In the genomic region with DNA sequence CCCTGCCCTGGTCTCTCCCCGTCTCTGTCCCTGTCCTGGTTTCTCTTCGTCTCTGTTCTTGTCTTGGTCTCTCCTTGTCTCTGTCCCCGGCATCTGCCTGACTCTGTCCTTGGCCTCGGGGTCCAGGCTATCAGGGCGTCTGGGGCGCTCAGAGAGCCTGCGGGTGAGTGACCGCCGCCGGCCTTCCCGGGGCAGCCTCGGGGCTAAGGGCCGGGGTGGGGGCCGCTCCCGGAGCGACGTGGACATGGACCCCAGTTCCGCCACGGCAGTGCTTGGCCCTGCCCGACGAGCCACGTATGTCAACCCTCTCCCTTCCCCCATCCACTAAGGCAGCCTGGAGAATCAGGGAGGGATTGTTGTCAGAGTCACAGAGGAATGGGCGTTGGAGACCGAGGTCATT, we compare ENCODE assay signal across 27 cellular contexts. TPM values are rescaled to one million over a fixed set of nuclear protein-coding genes. Genes with fewer than 3 reads are reported as not detected.
DNase-seq lines count a peak whose midpoint lies in the region; ATAC-seq and TF ChIP-seq lines count a peak whose summit lies in the region.
"Had no signal": no experiment of that assay in that cellular context is flagged by ENCODE, and none has a peak within 500 bp of the region (broad histone marks: within the 10 kb centered on the region; RNA-seq: fewer than 3 reads in every experiment).

No MANE protein-coding gene starts in this region.

- H3K27ac ChIP-seq in mammary epithelial cell (ENCODE audit: insufficient read depth, low read depth, low read length) (no peak overlapping the region), SJCRH30 (no peak overlapping the region)
- H3K27ac ChIP-seq: breast epithelium, coronary artery, HL-60, pancreas had no signal

- peaks cover 4% of the 10 kb centered on the region for H3K36me3 ChIP-seq in Caco-2 (ENCODE audit: control insufficient read depth, insufficient read depth, low read length)
- peaks cover 13% of the 10 kb centered on the region for H3K36me3 ChIP-seq in mammary epithelial cell (ENCODE audit: insufficient read depth, low read length)
- peaks cover 38% of the 10 kb centered on the region for H3K36me3 ChIP-seq in SJCRH30

- DNase-seq in activated CD4-positive, alpha-beta T cell treated with anti-CD3 and anti-CD28 coated beads, Interleukin-2, amount 10 ng/mL, durations not matched to agents 7 days and 5 days, result no peak
- no peak for DNase-seq in activated CD4-positive, alpha-beta T cell treated with anti-CD3 and anti-CD28 coated beads for 48 hours
- no peak for DNase-seq in Caco-2
- DNase-seq in naive thymus-derived CD8-positive, alpha-beta T cell, result no peak
- no peak for DNase-seq in mammary epithelial cell
- no peak for DNase-seq in SJCRH30
- DNase-seq: activated CD4-positive, alpha-beta T cell treated with anti-CD3 and anti-CD28 coated beads for 4 hours; NCI-H1092 treated with DMSO at 0.1 percent for 48 hours; NCI-H1930; OCI-M1; pancreas; SHP77 treated with DMSO at 0.1 percent for 48 hours; stimulated activated CD8-positive, alpha-beta memory T cell treated with anti-CD3 and anti-CD28 coated beads, Interleukin-4, amount 100 ng/mL, for 48 hours; T-helper 1 cell had no signal

- H3K4me1 ChIP-seq in Caco-2 (peaks cover 5% of the 10 kb centered on the region; the same call in 1 of the 2 replicates), mammary epithelial cell (ENCODE audit: insufficient read depth, low read length) (no peaks in the 10 kb centered on the region), SJCRH30 (no peaks in the 10 kb centered on the region)
- H3K4me1 ChIP-seq: breast epithelium, pancreas had no signal

- no peak overlapping the region for H2AFZ ChIP-seq in mammary epithelial cell (ENCODE audit: low read depth, low read length)

- H3K36me3 Mint-ChIP-seq in activated CD4-positive, alpha-beta T cell treated with anti-CD3 and anti-CD28 coated beads, Interleukin-2, amount 10 ng/mL, durations not matched to agents 7 days and 5 days (ENCODE audit: low read depth), result peaks cover 64% of the 10 kb centered on the region
- peaks cover 36% of the 10 kb centered on the region for H3K36me3 Mint-ChIP-seq in Caco-2 (ENCODE audit: insufficient read depth, unreplicated experiment)
- peaks cover 9% of the 10 kb centered on the region for H3K36me3 Mint-ChIP-seq in activated naive CD8-positive, alpha-beta T cell
- peaks cover 4 to 90% (median 26%) of the 10 kb centered on the region in 3 donors for H3K36me3 Mint-ChIP-seq in naive thymus-derived CD8-positive, alpha-beta T cell

- H3K27ac Mint-ChIP-seq in activated CD4-positive, alpha-beta T cell treated with anti-CD3 and anti-CD28 coated beads, Interleukin-2, amount 10 ng/mL, durations not matched to agents 7 days and 5 days, result peak overlapping the region; percentile 74
- no peak overlapping the region for H3K27ac Mint-ChIP-seq in Caco-2 (ENCODE audit: unreplicated experiment)
- peak overlapping the region; percentile 77 for H3K27ac Mint-ChIP-seq in activated naive CD8-positive, alpha-beta T cell
- H3K27ac Mint-ChIP-seq in naive thymus-derived CD8-positive, alpha-beta T cell, result peak overlapping the region; percentile 47 to 96 (median 82)

- H3K4me3 ChIP-seq in Caco-2 (ENCODE audit: low read depth, low read length) (no peak overlapping the region), mammary epithelial cell (replicated peaks in 1 of 3; ENCODE audit: insufficient read depth in 1 of 3, low read depth in 2 of 3, low read length in 3 of 3) (no peak overlapping the region), SJCRH30 (no peak overlapping the region)
- H3K4me3 ChIP-seq: breast epithelium, coronary artery, lung, pancreas had no signal

- no peaks in the 10 kb centered on the region for H3K27me3 Mint-ChIP-seq in activated CD4-positive, alpha-beta T cell treated with anti-CD3 and anti-CD28 coated beads, Interleukin-2, amount 10 ng/mL, durations not matched to agents 7 days and 5 days
- H3K27me3 Mint-ChIP-seq in Caco-2 (ENCODE audit: insufficient read depth, unreplicated experiment), result no peaks in the 10 kb centered on the region
- no peaks in the 10 kb centered on the region for H3K27me3 Mint-ChIP-seq in activated naive CD8-positive, alpha-beta T cell
- no peaks in the 10 kb centered on the region for H3K27me3 Mint-ChIP-seq in naive thymus-derived CD8-positive, alpha-beta T cell

- BruUV-seq in Caco-2 (replicated peaks; lab: Mats Ljungman, UMichigan) (TSS peak; percentile 33), mammary epithelial cell (replicated peaks; lab: Mats Ljungman, UMichigan) (no TSS peak)

- intact Hi-C loops in Caco-2 (cut with micrococcal nuclease; ENCODE audit: unreplicated experiment), result no loop called here
- intact Hi-C loops in mammary epithelial cell (cut with micrococcal nuclease), result no loop called here

- in situ Hi-C loops in mammary epithelial cell (cut with MboI; ENCODE audit: low sequenced_read_pairs in 2 of 2), result no loop called here

- peaks cover 2% of the 10 kb centered on the region for H4K20me1 ChIP-seq in mammary epithelial cell (ENCODE audit: insufficient read depth, low read length)

- H3K9me3 Mint-ChIP-seq in activated CD4-positive, alpha-beta T cell treated with anti-CD3 and anti-CD28 coated beads, Interleukin-2, amount 10 ng/mL, durations not matched to agents 7 days and 5 days, result no peaks in the 10 kb centered on the region
- no peaks in the 10 kb centered on the region for H3K9me3 Mint-ChIP-seq in Caco-2 (ENCODE audit: unreplicated experiment)
- no peaks in the 10 kb centered on the region for H3K9me3 Mint-ChIP-seq in activated naive CD8-positive, alpha-beta T cell (ENCODE audit: low read depth)
- H3K9me3 Mint-ChIP-seq in naive thymus-derived CD8-positive, alpha-beta T cell, result no peaks in the 10 kb centered on the region

- TF ChIP-seq CTCF in Caco-2 (IDR thresholded peaks at IDR 0.05; ENCODE audit: insufficient read depth in 1 of 2, low read depth in 1 of 2, low read length in 1 of 2, severe bottlenecking in 1 of 2, unreplicated experiment in 1 of 2) (no peak), mammary epithelial cell (conservative IDR thresholded peaks at IDR 0.05 in 1 of 2, IDR thresholded peaks at IDR 0.05 in 1 of 2; ENCODE audit: extremely low read depth in 1 of 2, insufficient read depth in 1 of 2, low read depth in 1 of 2, low read length in 2 of 2) (no peak)

- no peak overlapping the region for H3K9ac ChIP-seq in mammary epithelial cell (ENCODE audit: insufficient read depth, low read length)

- no peak for ATAC-seq in naive thymus-derived CD8-positive, alpha-beta T cell
- no peak for ATAC-seq in GM18861 (IDR thresholded peaks at IDR 0.05; ENCODE audit: unreplicated experiment)
- ATAC-seq: pancreas, sciatic nerve had no signal

- H3K4me3 Mint-ChIP-seq in activated CD4-positive, alpha-beta T cell treated with anti-CD3 and anti-CD28 coated beads, Interleukin-2, amount 10 ng/mL, durations not matched to agents 7 days and 5 days, result no peak overlapping the region
- H3K4me3 Mint-ChIP-seq in Caco-2 (ENCODE audit: unreplicated experiment), result no peak overlapping the region
- H3K4me3 Mint-ChIP-seq in activated naive CD8-positive, alpha-beta T cell, result no peak overlapping the region
- H3K4me3 Mint-ChIP-seq in naive thymus-derived CD8-positive, alpha-beta T cell, result peak overlapping the region in 7 of 10 donors; percentile 7 to 69 (median 56)

- peaks cover 26% of the 10 kb centered on the region for H3K4me1 Mint-ChIP-seq in activated CD4-positive, alpha-beta T cell treated with anti-CD3 and anti-CD28 coated beads, Interleukin-2, amount 10 ng/mL, durations not matched to agents 7 days and 5 days
- H3K4me1 Mint-ChIP-seq in Caco-2 (ENCODE audit: low read depth, unreplicated experiment), result peaks cover 7% of the 10 kb centered on the region
- H3K4me1 Mint-ChIP-seq in activated naive CD8-positive, alpha-beta T cell (ENCODE audit: low read depth), result peaks cover 64% of the 10 kb centered on the region
- peaks cover 30 to 73% (median 64%) of the 10 kb centered on the region in 4 donors for H3K4me1 Mint-ChIP-seq in naive thymus-derived CD8-positive, alpha-beta T cell

- 97% methylated on average over 13 of the region's 24 CpGs for WGBS in mammary epithelial cell (ENCODE audit: low coverage, missing lambda C conversion rate)

- H3K9me3 ChIP-seq in Caco-2 (no peaks in the 10 kb centered on the region), mammary epithelial cell (replicated peaks; ENCODE audit: insufficient read depth, low read length) (no peaks in the 10 kb centered on the region), SJCRH30 (replicated peaks) (no peaks in the 10 kb centered on the region)
- H3K9me3 ChIP-seq: breast epithelium, pancreas had no signal

- no peak overlapping the region for H3K4me2 ChIP-seq in mammary epithelial cell (ENCODE audit: insufficient read depth, low read depth, low read length)

- no peaks in the 10 kb centered on the region for H3K79me2 ChIP-seq in mammary epithelial cell (ENCODE audit: insufficient read depth, low read length)

- H3K27me3 ChIP-seq in Caco-2 (replicated peaks; ENCODE audit: control insufficient read depth, insufficient read depth, low read length) (no peaks in the 10 kb centered on the region), mammary epithelial cell (ENCODE audit: insufficient read depth, low read length) (no peaks in the 10 kb centered on the region), SJCRH30 (no peaks in the 10 kb centered on the region)
- H3K27me3 ChIP-seq: breast epithelium, pancreas had no signal

- CTCF ChIA-PET in activated CD4-positive, alpha-beta T cell treated with anti-CD3 and anti-CD28 coated beads, Interleukin-2, amount 10 ng/mL, durations not matched to agents 7 days and 5 days (lab: Charles Lee), result no interaction called here
- CTCF ChIA-PET in Caco-2 (lab: Charles Lee), result interaction anchor here (0.7 to 0.9 kb wide), 2 partner anchors 30 to 37 kb away, joined by 4 read pairs; a partner anchor contains a TSS
- CTCF ChIA-PET in mammary epithelial cell (lab: Charles Lee; ENCODE audit: low non-redundant PET), result no interaction called here

- dilution Hi-C loops in mammary epithelial cell (cut with HindIII; ENCODE audit: low sequenced_read_pairs), result no loop called here

- POLR2A ChIA-PET in activated CD4-positive, alpha-beta T cell treated with anti-CD3 and anti-CD28 coated beads, Interleukin-2, amount 10 ng/mL, durations not matched to agents 7 days and 5 days (lab: Charles Lee), result no interaction called here
- POLR2A ChIA-PET in Caco-2 (lab: Charles Lee), result no interaction called here
- POLR2A ChIA-PET in naive thymus-derived CD8-positive, alpha-beta T cell (lab: Charles Lee), result interaction anchor here (0.8 to 15.2 kb wide), 8 partner anchors 10 to 38 kb away, joined by 3 to 465 read pairs (median 6); a partner anchor contains a TSS

RNA-seq across cellular contexts. Expression of a gene that starts 14.8 kb away (rescaled TPM):
- 100 to 1,000 TPM; 663 to 761 TPM for total RNA-seq in activated CD4-positive, alpha-beta T cell treated with anti-CD3 and anti-CD28 coated beads, Interleukin-2, amount 10 ng/mL, durations not matched to agents 7 days and 5 days
- total RNA-seq in Caco-2 (2022) (60.2 and 63.5 TPM in 2 replicates), mammary epithelial cell (100 to 1,000 TPM in 1 of 2 donors, 10 to 100 TPM in 1; 45.5 to 121 TPM)
- 1,000 to 10,000 TPM; 1,211 to 1,239 TPM for total RNA-seq in naive thymus-derived CD8-positive, alpha-beta T cell
- polyA plus RNA-seq in naive thymus-derived CD8-positive, alpha-beta T cell, result 100 to 1,000 TPM; 161 to 346 (median 211) TPM
- 76.4 TPM for polyA plus RNA-seq in mammary epithelial cell
- 53.0 TPM for polyA minus RNA-seq in mammary epithelial cell
- 52.4 and 53.8 TPM in 2 replicates for total RNA-seq in SJCRH30 (2014; rRNA removed; shearing (Covaris generic))

RNA-seq across cellular contexts. Expression of a gene that starts 20.7 kb away (rescaled TPM):
- 1 to 10 TPM; 2.9 to 4.7 TPM for total RNA-seq in activated CD4-positive, alpha-beta T cell treated with anti-CD3 and anti-CD28 coated beads, Interleukin-2, amount 10 ng/mL, durations not matched to agents 7 days and 5 days
- total RNA-seq in Caco-2 (2022) (0.82 TPM in 1 of 2 replicates, not detected in the other), mammary epithelial cell (under 1 TPM in 1 of 2 donors, not detected in 1; 0.40 TPM)
- 10 to 100 TPM; 48.6 to 51.0 TPM for total RNA-seq in naive thymus-derived CD8-positive, alpha-beta T cell
- 10 to 100 TPM; 54.9 to 88.2 (median 85.1) TPM for polyA plus RNA-seq in naive thymus-derived CD8-positive, alpha-beta T cell
- 0.08 TPM for polyA plus RNA-seq in mammary epithelial cell
- not detected for polyA minus RNA-seq in mammary epithelial cell
- total RNA-seq in SJCRH30 (2014; rRNA removed; shearing (Covaris generic)), result 0.61 TPM in 1 of 2 replicates, not detected in the other
- total RNA-seq: A172, H4, kidney epithelial cell had no signal

RNA-seq across cellular contexts. Expression of a gene that starts 30.4 kb away (rescaled TPM):
- total RNA-seq in activated CD4-positive, alpha-beta T cell treated with anti-CD3 and anti-CD28 coated beads, Interleukin-2, amount 10 ng/mL, durations not matched to agents 7 days and 5 days, result 1 to 10 TPM; 1.5 to 1.6 TPM
- total RNA-seq in Caco-2 (2022), result 0.23 and 0.49 TPM in 2 replicates
- 1 to 10 TPM; 7.5 to 8.1 TPM for total RNA-seq in naive thymus-derived CD8-positive, alpha-beta T cell
- not detected for polyA plus RNA-seq in naive thymus-derived CD8-positive, alpha-beta T cell
- total RNA-seq in mammary epithelial cell, result not detected
- polyA plus RNA-seq in mammary epithelial cell, result 0.03 TPM
- not detected for polyA minus RNA-seq in mammary epithelial cell
- total RNA-seq in SJCRH30 (2014; rRNA removed; shearing (Covaris generic)), result not detected in 2 replicates
- total RNA-seq: glomerular endothelial cell, H4, kidney epithelial cell, myocyte had no signal

RNA-seq across cellular contexts. Expression of a gene that starts 37.8 kb away (rescaled TPM):
- 1,000 to 10,000 TPM; 2,679 to 3,011 TPM for total RNA-seq in activated CD4-positive, alpha-beta T cell treated with anti-CD3 and anti-CD28 coated beads, Interleukin-2, amount 10 ng/mL, durations not matched to agents 7 days and 5 days
- total RNA-seq in Caco-2 (2022) (3,297 and 3,418 TPM in 2 replicates), mammary epithelial cell (1,000 to 10,000 TPM in 1 of 2 donors, 100 to 1,000 TPM in 1; 530 to 2,153 TPM)
- total RNA-seq in naive thymus-derived CD8-positive, alpha-beta T cell, result 1,000 to 10,000 TPM; 3,479 to 3,513 TPM
- polyA plus RNA-seq in naive thymus-derived CD8-positive, alpha-beta T cell, result 1,000 to 10,000 TPM; 6,905 to 8,825 (median 8,505) TPM
- polyA plus RNA-seq in mammary epithelial cell, result 3,946 TPM
- polyA minus RNA-seq in mammary epithelial cell, result 789 TPM
- total RNA-seq in SJCRH30 (2014; rRNA removed; shearing (Covaris generic)), result 2,068 and 2,616 TPM in 2 replicates

RNA-seq across cellular contexts. Expression of a gene that starts 53.0 kb away (rescaled TPM):
- total RNA-seq in activated CD4-positive, alpha-beta T cell treated with anti-CD3 and anti-CD28 coated beads, Interleukin-2, amount 10 ng/mL, durations not matched to agents 7 days and 5 days, result not detected
- total RNA-seq in Caco-2 (2022) (not detected in 2 replicates), mammary epithelial cell (not detected)
- not detected for total RNA-seq in naive thymus-derived CD8-positive, alpha-beta T cell
- polyA plus RNA-seq in naive thymus-derived CD8-positive, alpha-beta T cell, result not detected
- not detected for polyA plus RNA-seq in mammary epithelial cell
- polyA minus RNA-seq in mammary epithelial cell, result not detected
- not detected in 2 replicates for total RNA-seq in SJCRH30 (2014; rRNA removed; shearing (Covaris generic))
- total RNA-seq: A172, breast epithelium, glomerular endothelial cell, H4, kidney epithelial cell, lung, myocyte, pancreas, sciatic nerve, ureter had no signal
- polyA plus RNA-seq: pancreas had no signal

Comparison
In these comparisons a context has a peak if more than half of its experiments do, and no peak if none do; other contexts are left out.
1. H3K4me3 Mint-ChIP-seq: peak in naive thymus-derived CD8-positive, alpha-beta T cell (7 of 10); none in activated CD4-positive, alpha-beta T cell treated with anti-CD3 and anti-CD28 coated beads, Interleukin-2, amount 10 ng/mL, durations not matched to agents 7 days and 5 days (single experiment), Caco-2 (single experiment) and activated naive CD8-positive, alpha-beta T cell (single experiment).
2. RNA of a gene that starts 14.8 kb away (total RNA-seq): 1,211 to 1,239 TPM in naive thymus-derived CD8-positive, alpha-beta T cell and 663 to 761 TPM in activated CD4-positive, alpha-beta T cell treated with anti-CD3 and anti-CD28 coated beads, Interleukin-2, amount 10 ng/mL, durations not matched to agents 7 days and 5 days; 45.5 to 121 TPM in mammary epithelial cell, 60.2 to 63.5 TPM in Caco-2 and 52.4 to 53.8 TPM in SJCRH30; every median in the first group is over 4 times any median in the second.
3. RNA of a gene that starts 20.7 kb away (total RNA-seq): 48.6 to 51.0 TPM in naive thymus-derived CD8-positive, alpha-beta T cell; 2.9 to 4.7 TPM in activated CD4-positive, alpha-beta T cell treated with anti-CD3 and anti-CD28 coated beads, Interleukin-2, amount 10 ng/mL, durations not matched to agents 7 days and 5 days, 0.82 TPM in Caco-2, 0.61 TPM in SJCRH30 and 0.40 TPM in mammary epithelial cell; every median in the first group is over 4 times any median in the second.